27 cellular contexts compared by ENCODE assay signal in the genomic region with DNA sequence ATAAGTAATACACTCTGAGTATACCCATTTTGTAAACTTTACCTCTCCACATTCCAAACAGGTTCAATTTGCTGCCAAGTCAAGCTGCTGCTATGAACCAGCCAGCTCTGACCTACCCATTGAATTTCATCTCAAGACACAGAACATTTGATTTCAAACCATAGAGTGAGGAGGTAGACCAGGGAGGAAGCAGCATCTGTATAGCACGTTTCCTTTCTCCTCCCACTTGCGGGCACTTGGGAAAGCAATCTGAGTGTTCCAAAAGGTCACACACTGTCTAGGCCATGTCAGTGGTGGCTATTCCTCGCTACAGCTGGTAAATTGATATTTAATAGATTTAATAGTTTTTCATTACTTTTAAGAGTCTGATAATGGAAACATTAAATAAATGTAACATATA.
"Had no signal": no experiment of that assay in that cellular context is flagged by ENCODE, and none has a peak within 500 bp of the region (broad histone marks: within the 10 kb centered on the region; RNA-seq: fewer than 3 reads in every experiment).

No MANE protein-coding gene starts in this region.

- H3K4me3 Mint-ChIP-seq: activated B cell treated with CpG ODN at 0.5 μM for 24 hours; activated naive CD4-positive, alpha-beta T cell treated with anti-CD3 and anti-CD28 coated beads, Interleukin-2, amount 10 ng/mL, durations not matched to agents 7 days and 5 days; activated T-helper 1 cell treated with anti-CD3 and anti-CD28 coated beads, Interleukin-12 subunit alpha, Interleukin-12 subunit beta, Interleukin-2, Interleukin-4 antibody, amounts not matched to agents 30 ng/mL and 10 ng/mL and 1 ng/mL, durations not matched to agents 14 hours and 24 hours and 36 hours; effector memory CD8-positive, alpha-beta T cell had no signal

- H3K4me1 Mint-ChIP-seq: activated B cell treated with CpG ODN at 0.5 μM for 24 hours; activated naive CD4-positive, alpha-beta T cell treated with anti-CD3 and anti-CD28 coated beads, Interleukin-2, amount 10 ng/mL, durations not matched to agents 7 days and 5 days had no signal

- H3K36me3 ChIP-seq: adrenal gland, esophagus squamous epithelium, gastroesophageal sphincter, heart right ventricle, WERI-Rb-1 had no signal

- DNase-seq: activated B cell treated with CpG ODN at 0.5 μM for 24 hours; activated CD4-positive, alpha-beta T cell treated with anti-CD3 and anti-CD28 coated beads for 48 hours; activated CD4-positive, alpha-beta T cell treated with anti-CD3 and anti-CD28 coated beads, Interleukin-2, amount 50 U/mL, for 1 hour; activated gamma-delta T cell; activated naive CD4-positive, alpha-beta T cell; activated naive CD4-positive, alpha-beta T cell treated with anti-CD3 and anti-CD28 coated beads, Interleukin-2, amount 10 ng/mL, durations not matched to agents 7 days and 5 days; activated T-cell treated with anti-CD3 and anti-CD28 coated beads, Interleukin-2, amount 50 U/mL, for 1 hour; activated T-cell treated with anti-CD3 and anti-CD28 coated beads, Interleukin-2, amount 50 U/mL, for 48 hours; adrenal gland; amygdala; aorta; body of pancreas; caudate nucleus; cortex of kidney; dermis blood vessel endothelial cell; effector CD4-positive, alpha-beta T cell; effector memory CD8-positive, alpha-beta T cell; erythroblast; esophagus squamous epithelium; foreskin melanocyte; heart right ventricle; T1000; WERI-Rb-1 had no signal

- H3K4me3 ChIP-seq: adrenal gland, body of pancreas, esophagus squamous epithelium, gastroesophageal sphincter, heart right ventricle had no signal

- H3K4me1 ChIP-seq: adrenal gland, body of pancreas, esophagus squamous epithelium, gastroesophageal sphincter, heart right ventricle had no signal

- H3K36me3 Mint-ChIP-seq: activated naive CD4-positive, alpha-beta T cell treated with anti-CD3 and anti-CD28 coated beads, Interleukin-2, amount 10 ng/mL, durations not matched to agents 7 days and 5 days; activated naive CD4-positive, alpha-beta T cell treated with anti-CD3 and anti-CD28 coated beads, Interleukin-2, amount 50 U/mL, for 72 hours had no signal

- H3K9me3 ChIP-seq: adrenal gland, body of pancreas, esophagus squamous epithelium, gastroesophageal sphincter had no signal

- H3K27ac ChIP-seq: adrenal gland, body of pancreas, esophagus squamous epithelium, gastroesophageal sphincter, heart right ventricle, WERI-Rb-1 had no signal

- H3K27me3 ChIP-seq: adrenal gland, body of pancreas, esophagus squamous epithelium, gastroesophageal sphincter, heart right ventricle had no signal

- H3K9me3 Mint-ChIP-seq: activated B cell treated with CpG ODN at 0.5 μM for 24 hours; activated naive CD4-positive, alpha-beta T cell treated with anti-CD3 and anti-CD28 coated beads, Interleukin-2, amount 10 ng/mL, durations not matched to agents 7 days and 5 days; activated naive CD4-positive, alpha-beta T cell treated with anti-CD3 and anti-CD28 coated beads, Interleukin-2, amount 50 U/mL, for 72 hours; activated T-helper 1 cell treated with anti-CD3 and anti-CD28 coated beads, Interleukin-12 subunit alpha, Interleukin-12 subunit beta, Interleukin-2, Interleukin-4 antibody, amounts not matched to agents 30 ng/mL and 10 ng/mL and 1 ng/mL, durations not matched to agents 14 hours and 24 hours and 36 hours; effector memory CD8-positive, alpha-beta T cell had no signal

- H3K27ac Mint-ChIP-seq: activated B cell treated with CpG ODN at 0.5 μM for 24 hours; activated naive CD4-positive, alpha-beta T cell treated with anti-CD3 and anti-CD28 coated beads, Interleukin-2, amount 10 ng/mL, durations not matched to agents 7 days and 5 days; activated naive CD4-positive, alpha-beta T cell treated with anti-CD3 and anti-CD28 coated beads, Interleukin-2, amount 50 U/mL, for 72 hours; activated T-helper 1 cell treated with anti-CD3 and anti-CD28 coated beads, Interleukin-12 subunit alpha, Interleukin-12 subunit beta, Interleukin-2, Interleukin-4 antibody, amounts not matched to agents 30 ng/mL and 10 ng/mL and 1 ng/mL, durations not matched to agents 14 hours and 24 hours and 36 hours; effector memory CD8-positive, alpha-beta T cell had no signal

- ATAC-seq: activated CD4-positive, CD25-positive, alpha-beta regulatory T cell treated with anti-CD3 and anti-CD28 coated beads, Interleukin-2, amount 50 U/mL, for 24 hours; body of pancreas; effector memory CD8-positive, alpha-beta T cell; gastroesophageal sphincter had no signal
